In genomic region chr10:81127931-81128330, GRCh38 we compare ENCODE assay signal across 25 cellular contexts.
"Had no signal": no experiment of that assay in that cellular context is flagged by ENCODE, and none has a peak within 500 bp of the region (broad histone marks: within the 10 kb centered on the region; RNA-seq: fewer than 3 reads in every experiment).

No MANE protein-coding gene starts in this region.

- FAIRE-seq: frontal cortex had no signal

- H3K4me1 Mint-ChIP-seq: naive B cell; nephron; stimulated activated naive B cell treated with anti-CD40 and anti-IgM and Interleukin-4, amounts not matched to agents 10 μg/mL and 1 μg/mL and 100 μg/mL, for 72 hours; stimulated activated naive CD8-positive, alpha-beta T cell treated with anti-CD3 and anti-CD28 coated beads, Interleukin-15, amount 100 ng/mL, for 72 hours had no signal

- H2AFZ ChIP-seq: parathyroid adenoma had no signal

- DNase-seq: cortex of kidney; dorsolateral prefrontal cortex; effector CD8-positive, alpha-beta T cell; heart right ventricle; islet precursor cell; left colon; left ventricle myocardium superior; mesendoderm; naive B cell; occipital lobe; psoas muscle; stimulated activated CD4-positive, alpha-beta T cell treated with anti-CD3 and anti-CD28 coated beads, Interleukin-2, amount 100 ng/mL, for 24 hours; stimulated activated CD4-positive, alpha-beta T cell treated with anti-CD3 and anti-CD28 coated beads, Interleukin-4, amount 100 ng/mL, for 4 hours; stimulated activated naive B cell treated with anti-CD40 and anti-IgM and Interleukin-4, amounts not matched to agents 10 μg/mL and 1 μg/mL and 100 μg/mL, for 72 hours; stimulated activated naive CD8-positive, alpha-beta T cell treated with anti-CD3 and anti-CD28 coated beads, Interleukin-15, amount 100 ng/mL, for 72 hours; testis; upper lobe of right lung had no signal

- H3K4me3 ChIP-seq: dorsolateral prefrontal cortex, heart right ventricle, lung, psoas muscle, testis, tibial nerve, upper lobe of right lung, vagina had no signal

- H3K27ac Mint-ChIP-seq: naive B cell; nephron; stimulated activated naive B cell treated with anti-CD40 and anti-IgM and Interleukin-4, amounts not matched to agents 10 μg/mL and 1 μg/mL and 100 μg/mL, for 72 hours had no signal

- H3K9me3 Mint-ChIP-seq: nephron; stimulated activated naive B cell treated with anti-CD40 and anti-IgM and Interleukin-4, amounts not matched to agents 10 μg/mL and 1 μg/mL and 100 μg/mL, for 72 hours; stimulated activated naive CD8-positive, alpha-beta T cell treated with anti-CD3 and anti-CD28 coated beads, Interleukin-15, amount 100 ng/mL, for 72 hours had no signal

- H3K9me3 ChIP-seq: heart right ventricle, psoas muscle, testis, tibial nerve, upper lobe of right lung, vagina had no signal

- H3K27me3 ChIP-seq: testis, tibial nerve, upper lobe of right lung, vagina had no signal

- ATAC-seq: esophagus mucosa; heart right ventricle; left colon; left ventricle myocardium superior; psoas muscle; sciatic nerve; stimulated activated naive B cell treated with anti-CD40 and anti-IgM and Interleukin-4, amounts not matched to agents 10 μg/mL and 1 μg/mL and 100 μg/mL, for 72 hours; stimulated activated naive CD8-positive, alpha-beta T cell treated with anti-CD3 and anti-CD28 coated beads, Interleukin-15, amount 100 ng/mL, for 72 hours; upper lobe of right lung had no signal

- H3K4me3 Mint-ChIP-seq: naive B cell; nephron; stimulated activated naive B cell treated with anti-CD40 and anti-IgM and Interleukin-4, amounts not matched to agents 10 μg/mL and 1 μg/mL and 100 μg/mL, for 72 hours; stimulated activated naive CD8-positive, alpha-beta T cell treated with anti-CD3 and anti-CD28 coated beads, Interleukin-15, amount 100 ng/mL, for 72 hours had no signal

- H3K27ac ChIP-seq: dorsolateral prefrontal cortex, heart right ventricle, parathyroid adenoma, psoas muscle, testis, tibial nerve, upper lobe of right lung, vagina had no signal

- H3K36me3 ChIP-seq: heart right ventricle, tibial nerve, upper lobe of right lung, vagina had no signal

- H3K36me3 Mint-ChIP-seq: naive B cell; stimulated activated naive B cell treated with anti-CD40 and anti-IgM and Interleukin-4, amounts not matched to agents 10 μg/mL and 1 μg/mL and 100 μg/mL, for 72 hours had no signal

- H3K27me3 Mint-ChIP-seq: stimulated activated naive CD8-positive, alpha-beta T cell treated with anti-CD3 and anti-CD28 coated beads, Interleukin-15, amount 100 ng/mL, for 72 hours had no signal

- H3K9ac ChIP-seq: parathyroid adenoma had no signal

- H3K4me1 ChIP-seq: heart right ventricle, parathyroid adenoma, psoas muscle, testis, tibial nerve, upper lobe of right lung, vagina had no signal
